In genomic region chr13:99382428-99383133, GRCh38 we compare ENCODE assay signal across 10 cellular contexts.
DNase-seq lines count a peak whose midpoint lies in the region; ATAC-seq and TF ChIP-seq lines count a peak whose summit lies in the region.
"Had no signal": no experiment of that assay in that cellular context is flagged by ENCODE, and none has a peak within 500 bp of the region (broad histone marks: within the 10 kb centered on the region; RNA-seq: fewer than 3 reads in every experiment).

No MANE protein-coding gene starts in this region.

- H3K4me3 Mint-ChIP-seq in type B pancreatic cell, result peak overlapping the region; percentile 47

- peaks cover 12% of the 10 kb centered on the region for H3K4me1 Mint-ChIP-seq in type B pancreatic cell (ENCODE audit: unreplicated experiment)

- no peak for TF ChIP-seq CTCF in type B pancreatic cell (conservative IDR thresholded peaks at IDR 0.05)

- H3K36me3 Mint-ChIP-seq in type B pancreatic cell, result peaks cover 15% of the 10 kb centered on the region

- DNase-seq in cardiac septum (ENCODE audit: low spot score) (peak; percentile 56), Right ventricle myocardium inferior (ENCODE audit: missing footprints) (no peak), activated gamma-delta T cell treated with Interleukin-2 at 50 U/mL for 16 hours (peak; percentile 50), left colon (peak; percentile 57 to 68), type B pancreatic cell (ENCODE audit: extremely low spot score, unreplicated experiment) (no peak), AG08395 (ENCODE audit: low spot score) (no peak), retina (no peak), GDM1 (lab: John Stamatoyannopoulos, UW) (no peak)
- DNase-seq: heart right ventricle; NK-92 treated with Interleukin-12 subunit alpha and Interleukin-12 subunit beta, amount 100 ng/mL, for 24 hours had no signal

- H3K27me3 Mint-ChIP-seq in type B pancreatic cell, result no peaks in the 10 kb centered on the region

- intact Hi-C loops in cardiac septum (cut with DNase I), result no loop called here
- intact Hi-C loops in Right ventricle myocardium inferior (cut with DNase I), result no loop called here
- intact Hi-C loops in left colon (cut with DNase I, micrococcal nuclease), result no loop called here

- H3K9me3 Mint-ChIP-seq in type B pancreatic cell, result no peaks in the 10 kb centered on the region

- peak overlapping the region; percentile 85 for H3K27ac Mint-ChIP-seq in type B pancreatic cell

- ATAC-seq in Right ventricle myocardium inferior (no peak), left colon (peak; percentile 95)

Comparison
In these comparisons a context has a peak if more than half of its experiments do, and no peak if none do; other contexts are left out.
1. DNase-seq: peak in cardiac septum (single experiment), activated gamma-delta T cell treated with Interleukin-2 at 50 U/mL for 16 hours (single experiment) and left colon (2 of 2); none in Right ventricle myocardium inferior (single experiment), type B pancreatic cell (single experiment), AG08395 (single experiment), retina (single experiment) and GDM1 (single experiment).